Comparison of ENCODE assay signal across 20 cellular contexts in the genomic region with DNA sequence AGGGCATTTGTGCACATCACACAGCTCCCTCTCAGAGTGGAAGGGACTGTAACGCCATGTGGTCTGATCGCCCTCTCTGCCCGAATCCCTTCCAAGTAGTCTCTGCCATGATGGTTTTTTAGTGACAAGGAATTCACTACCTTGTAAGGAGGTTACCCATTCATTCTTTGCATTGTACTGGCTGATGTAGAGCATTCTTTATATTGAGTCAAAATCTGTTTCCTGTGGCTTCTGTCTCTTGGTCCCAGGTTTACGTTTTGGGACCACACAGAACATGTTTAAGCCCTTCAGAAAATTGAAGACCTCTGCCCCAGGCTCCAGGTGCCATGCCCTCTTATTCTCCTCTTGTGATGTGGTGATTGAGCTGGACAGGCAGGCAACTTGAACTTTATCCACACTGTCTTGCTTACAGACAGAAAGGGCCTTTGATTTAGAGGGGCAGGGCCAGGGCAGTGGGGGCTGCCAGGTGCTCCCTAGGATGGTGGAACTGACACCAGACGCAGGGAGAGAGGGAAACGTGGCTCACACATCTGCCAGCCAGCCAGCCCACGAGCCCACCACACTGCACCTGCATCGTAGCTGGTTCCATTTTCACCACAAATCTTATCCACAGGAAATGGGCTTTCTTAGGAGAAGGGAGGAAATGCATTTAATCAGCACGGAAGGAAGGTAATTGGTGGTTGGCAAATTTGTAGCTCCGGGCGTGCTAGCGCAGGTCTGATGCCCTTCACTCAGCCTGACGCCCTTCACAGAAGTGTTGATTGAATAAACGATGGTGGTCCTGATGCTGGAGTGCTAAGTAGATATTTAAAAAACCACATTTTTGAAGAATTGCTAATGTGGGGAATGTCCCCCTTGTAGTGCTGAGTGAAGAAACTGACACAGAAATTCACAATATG.
DNase-seq lines count a peak whose midpoint lies in the region; ATAC-seq and TF ChIP-seq lines count a peak whose summit lies in the region.
"Had no signal": no experiment of that assay in that cellular context is flagged by ENCODE, and none has a peak within 500 bp of the region (broad histone marks: within the 10 kb centered on the region; RNA-seq: fewer than 3 reads in every experiment).

No MANE protein-coding gene starts in this region.

- peaks cover 16% of the 10 kb centered on the region for H3K27me3 Mint-ChIP-seq in glutamatergic neuron (ENCODE audit: unreplicated experiment)
- H3K27me3 Mint-ChIP-seq: activated naive CD8-positive, alpha-beta T cell; CD4-positive, CD25-positive, alpha-beta regulatory T cell had no signal

- no peaks in the 10 kb centered on the region for H3K36me3 Mint-ChIP-seq in glutamatergic neuron (ENCODE audit: unreplicated experiment)
- H3K36me3 Mint-ChIP-seq: activated naive CD8-positive, alpha-beta T cell; natural killer cell had no signal

- H3K4me1 Mint-ChIP-seq in glutamatergic neuron (ENCODE audit: low read depth, unreplicated experiment): peaks cover 23% of the 10 kb centered on the region
- H3K4me1 Mint-ChIP-seq: immature natural killer cell had no signal

- H3K9me3 Mint-ChIP-seq in glutamatergic neuron (ENCODE audit: unreplicated experiment): peaks cover 8% of the 10 kb centered on the region
- H3K9me3 Mint-ChIP-seq: CD4-positive, CD25-positive, alpha-beta regulatory T cell; immature natural killer cell; natural killer cell; T-helper 1 cell treated with Interleukin-12 subunit alpha and Interleukin-12 subunit beta and Interleukin-4 antibody, amounts not matched to agents 30 μg/mL and 1 μg/mL, for 36 hours had no signal

- peak overlapping the region in 6 of 10 donors; percentile 10 to 80 (median 72) for H3K27ac ChIP-seq in heart right ventricle
- peak overlapping the region in 1 of 2 donors; percentile 78 for H3K27ac ChIP-seq in right atrium auricular region
- H3K27ac ChIP-seq in dorsolateral prefrontal cortex: peak overlapping the region in 22 of 59 donors; percentile 1 to 67 (median 38)
- H3K27ac ChIP-seq: epithelial cell of prostate, hepatocyte, SK-N-MC had no signal

- H3K4me1 ChIP-seq in heart right ventricle (peaks cover 23 to 70% (median 50%) of the 10 kb centered on the region in 9 donors), right atrium auricular region (peaks cover 0 to 51% of the 10 kb centered on the region in 2 donors)

- no peak overlapping the region for H3K27ac Mint-ChIP-seq in glutamatergic neuron (ENCODE audit: unreplicated experiment)
- H3K27ac Mint-ChIP-seq: activated naive CD8-positive, alpha-beta T cell; natural killer cell; T-helper 1 cell treated with Interleukin-12 subunit alpha and Interleukin-12 subunit beta and Interleukin-4 antibody, amounts not matched to agents 30 μg/mL and 1 μg/mL, for 36 hours had no signal

- TF ChIP-seq CTCF in heart right ventricle (IDR thresholded peaks at IDR 0.05) (no peak), right atrium auricular region (IDR thresholded peaks at IDR 0.05) (no peak), glutamatergic neuron (IDR thresholded peaks at IDR 0.05; ENCODE audit: partially characterized antibody, unreplicated experiment) (no peak), dorsolateral prefrontal cortex (IDR thresholded peaks at IDR 0.05 in 54 of 56, conservative IDR thresholded peaks at IDR 0.05 in 2 of 56; ENCODE audit: low read depth in 1 of 56, partially characterized antibody in 56 of 56) (no peak)

- H3K36me3 ChIP-seq in heart right ventricle: peaks cover 0 to 93% (median 49%) of the 10 kb centered on the region in 9 donors
- H3K36me3 ChIP-seq in right atrium auricular region: peaks cover 78% of the 10 kb centered on the region

- 71 to 76% methylated on average over 14 of the region's 14 CpGs for WGBS in heart right ventricle, 2 donors

- H3K4me3 ChIP-seq in heart right ventricle (no peak overlapping the region), right atrium auricular region (no peak overlapping the region), dorsolateral prefrontal cortex (peak overlapping the region in 6 of 59 donors; percentile 1 to 15 (median 6))
- H3K4me3 ChIP-seq: hepatocyte, MG63, SK-N-MC, smooth muscle cell, testis had no signal

- peak overlapping the region; percentile 6 for H3K4me3 Mint-ChIP-seq in glutamatergic neuron (ENCODE audit: unreplicated experiment)
- H3K4me3 Mint-ChIP-seq: activated naive CD8-positive, alpha-beta T cell; CD4-positive, CD25-positive, alpha-beta regulatory T cell; immature natural killer cell; natural killer cell; T-helper 1 cell treated with Interleukin-12 subunit alpha and Interleukin-12 subunit beta and Interleukin-4 antibody, amounts not matched to agents 30 μg/mL and 1 μg/mL, for 36 hours had no signal

- DNase-seq in heart right ventricle (no peak), right atrium auricular region (ENCODE audit: low spot score) (no peak), NCI-H69 (lab: John Stamatoyannopoulos, UW) (peak; percentile 35), glutamatergic neuron (no peak), dorsolateral prefrontal cortex (no peak)
- DNase-seq: activated CD4-positive, alpha-beta T cell treated with anti-CD3 and anti-CD28 coated beads for 4 hours; immature natural killer cell; MG63; natural killer cell; NCI-H510A treated with DMSO at 0.1 percent for 48 hours; testis had no signal

- no peaks in the 10 kb centered on the region for H3K9me3 ChIP-seq in heart right ventricle
- H3K9me3 ChIP-seq in right atrium auricular region: no peaks in the 10 kb centered on the region
- H3K9me3 ChIP-seq: MG63, testis had no signal

- ATAC-seq in heart right ventricle (no peak), GM18870 (IDR thresholded peaks at IDR 0.05; ENCODE audit: unreplicated experiment) (no peak), HG03045 (IDR thresholded peaks at IDR 0.05; ENCODE audit: unreplicated experiment) (no peak)
- ATAC-seq: natural killer cell had no signal

- no peaks in the 10 kb centered on the region for H3K27me3 ChIP-seq in heart right ventricle
- no peaks in the 10 kb centered on the region for H3K27me3 ChIP-seq in right atrium auricular region
- no peaks in the 10 kb centered on the region for H3K27me3 ChIP-seq in dorsolateral prefrontal cortex
- H3K27me3 ChIP-seq: hepatocyte, MG63, testis had no signal

- intact Hi-C loops in heart right ventricle (cut with DNase I) (loop anchor here in 2 of 10 donors (10.0 kb wide), 2 partner anchors 68 to 72 kb away; no protein-coding TSS in a partner anchor), dorsolateral prefrontal cortex (cut with DNase I) (no loop called here)
